ENCODE assay signal across 16 cellular contexts in the genomic region with DNA sequence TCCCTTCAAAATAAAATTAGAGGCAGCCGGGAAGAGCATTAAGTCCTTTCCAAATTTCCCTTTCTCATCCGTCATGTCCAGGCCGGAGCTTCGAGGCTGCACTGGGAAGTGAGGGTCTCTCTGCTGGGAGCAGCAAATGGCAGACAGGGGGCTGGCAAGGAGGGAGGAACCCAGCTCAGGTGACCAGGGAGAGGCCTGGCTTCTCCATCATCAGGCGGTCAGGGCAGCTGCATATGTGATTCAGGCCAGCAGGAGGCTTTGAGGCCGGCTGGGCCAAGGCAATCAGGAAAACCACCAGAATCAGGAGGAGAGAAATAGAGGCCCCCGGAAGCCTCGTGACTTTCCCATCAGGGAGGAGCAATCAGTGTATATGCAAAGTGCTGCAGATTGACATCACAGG.
DNase-seq lines count a peak whose midpoint lies in the region; ATAC-seq, FAIRE-seq and TF ChIP-seq lines count a peak whose summit lies in the region.
"Had no signal": no experiment of that assay in that cellular context is flagged by ENCODE, and none has a peak within 500 bp of the region (broad histone marks: within the 10 kb centered on the region; RNA-seq: fewer than 3 reads in every experiment).

No MANE protein-coding gene starts in this region.

- H3K4me3 Mint-ChIP-seq in mesothelial cell of epicardium, result no peak overlapping the region
- H3K4me3 Mint-ChIP-seq: activated CD4-positive, alpha-beta memory T cell treated with anti-CD3 and anti-CD28 coated beads, Interleukin-2, amount 10 ng/mL, durations not matched to agents 7 days and 5 days had no signal

- DNase-seq in HepG2 (ENCODE audit: low spot score), result no peak
- no peak for DNase-seq in right lobe of liver
- peak; percentile 70 for DNase-seq in WERI-Rb-1
- DNase-seq in mesothelial cell of epicardium (ENCODE audit: low spot score in 2 of 2, unreplicated experiment in 2 of 2), result no peak
- DNase-seq in MV-4-11 (lab: John Stamatoyannopoulos, UW), result no peak
- DNase-seq in HAP-1 (ENCODE audit: low spot score in 2 of 2), result no peak
- DNase-seq in stimulated activated CD4-positive, alpha-beta T cell treated with anti-CD3 and anti-CD28 coated beads, Interleukin-12 subunit alpha, Interleukin-12 subunit beta, amount 100 ng/mL, for 4 hours, result no peak
- DNase-seq: activated CD4-positive, alpha-beta memory T cell treated with anti-CD3 and anti-CD28 coated beads, Interleukin-2, amount 10 ng/mL, durations not matched to agents 7 days and 5 days; amniotic stem cell; MG63; retina had no signal

- no peaks in the 10 kb centered on the region for H3K79me2 ChIP-seq in HepG2 (ENCODE audit: insufficient read depth, low read length)

- H3K9me3 ChIP-seq in HepG2 (ENCODE audit: low read length) (no peaks in the 10 kb centered on the region), right lobe of liver (no peaks in the 10 kb centered on the region), WERI-Rb-1 (ENCODE audit: severe bottlenecking) (peaks cover 4% of the 10 kb centered on the region), iPS-20b (ENCODE audit: insufficient read depth, low read depth, low read length) (no peaks in the 10 kb centered on the region), HAP-1 (no peaks in the 10 kb centered on the region)
- H3K9me3 ChIP-seq: SJCRH30, tibial artery had no signal

- TF ChIP-seq RAD21 in HepG2 (CRISPR knock-in tag; IDR thresholded peaks at IDR 0.05), result no peak

- TF ChIP-seq EP300 in HepG2 (IDR thresholded peaks at IDR 0.05; ENCODE audit: low read depth in 2 of 2, low read length in 2 of 2), result no peak
- TF ChIP-seq EP300 in HepG2 (CRISPR knock-in tag; IDR thresholded peaks at IDR 0.05; ENCODE audit: borderline replicate concordance), result no peak

- H3K4me1 ChIP-seq in HepG2 (ENCODE audit: insufficient read depth, low read length) (no peaks in the 10 kb centered on the region), right lobe of liver (no peaks in the 10 kb centered on the region), iPS-20b (ENCODE audit: insufficient read depth, low read length) (peaks cover 37% of the 10 kb centered on the region; the same call in 1 of the 2 replicates), HAP-1 (no peaks in the 10 kb centered on the region)
- H3K4me1 ChIP-seq: tibial artery had no signal

- H3K27ac ChIP-seq in HepG2 (ENCODE audit: extremely low read length, insufficient read depth, low read length), result no peak overlapping the region
- no peak overlapping the region for H3K27ac ChIP-seq in right lobe of liver
- peak overlapping the region; percentile 25 for H3K27ac ChIP-seq in WERI-Rb-1
- peak overlapping the region; percentile 62 for H3K27ac ChIP-seq in iPS-20b (ENCODE audit: low read length)
- H3K27ac ChIP-seq: coronary artery, SJCRH30, tibial artery had no signal

- 1% methylated on average over 8 of the region's 8 CpGs for WGBS in HepG2 (ENCODE audit: low lambda C conversion rate)
- 29% methylated on average over 5 of the region's 8 CpGs for WGBS in right lobe of liver (ENCODE audit: insufficient coverage, low coverage, low lambda C conversion rate, missing lambda C conversion rate)

- CTCF ChIA-PET in HepG2 (lab: Yijun Ruan, JAX; ENCODE audit: low intra/inter-chr PET ratio, low total read pairs), result no interaction called here

- in situ Hi-C loops in HepG2 (cut with HindIII; ENCODE audit: extremely low pct_ligation_motif_present, low pct_unique_long_range_greater_than_20kb) (no loop called here), HAP-1 (cut with MboI; ENCODE audit: low sequenced_read_pairs) (no loop called here)

- intact Hi-C loops in HepG2 (cut with micrococcal nuclease; ENCODE audit: unreplicated experiment) (no loop called here), right lobe of liver (cut with DNase I) (no loop called here)

- H3K36me3 ChIP-seq in HepG2 (replicated peaks in 1 of 2; ENCODE audit: control insufficient read depth in 1 of 2, insufficient read depth in 2 of 2, low read length in 2 of 2) (no peaks in the 10 kb centered on the region), right lobe of liver (no peaks in the 10 kb centered on the region), WERI-Rb-1 (no peaks in the 10 kb centered on the region), iPS-20b (ENCODE audit: insufficient read depth, low read depth, low read length) (no peaks in the 10 kb centered on the region), HAP-1 (replicated peaks) (no peaks in the 10 kb centered on the region)
- H3K36me3 ChIP-seq: MG63, SJCRH30, tibial artery had no signal

- H2AFZ ChIP-seq in HepG2 (ENCODE audit: low read length), result no peak overlapping the region

- no peak for TF ChIP-seq POLR2A in HepG2 (IDR thresholded peaks at IDR 0.05; ENCODE audit: insufficient read depth in 1 of 2, low read depth in 2 of 2, low read length in 2 of 2)
- TF ChIP-seq POLR2A in right lobe of liver (IDR thresholded peaks at IDR 0.05), result no peak

- no peak overlapping the region for H3K27ac Mint-ChIP-seq in mesothelial cell of epicardium
- H3K27ac Mint-ChIP-seq: activated CD4-positive, alpha-beta memory T cell treated with anti-CD3 and anti-CD28 coated beads, Interleukin-2, amount 10 ng/mL, durations not matched to agents 7 days and 5 days had no signal

- no peak overlapping the region for H3K4me2 ChIP-seq in HepG2 (ENCODE audit: low read depth, low read length)

- no peaks in the 10 kb centered on the region for H3K36me3 Mint-ChIP-seq in mesothelial cell of epicardium

- H3K4me1 Mint-ChIP-seq in mesothelial cell of epicardium, result peaks cover 7% of the 10 kb centered on the region
- H3K4me1 Mint-ChIP-seq: activated CD4-positive, alpha-beta memory T cell treated with anti-CD3 and anti-CD28 coated beads, Interleukin-2, amount 10 ng/mL, durations not matched to agents 7 days and 5 days had no signal

- no peak overlapping the region for H3K9ac ChIP-seq in HepG2 (ENCODE audit: insufficient read depth, low read depth, low read length)
- H3K9ac ChIP-seq in iPS-20b (ENCODE audit: low read depth, low read length), result peak overlapping the region; percentile 75; the same call in 1 of the 2 replicates

- H3K4me3 ChIP-seq in HepG2 (replicated peaks in 1 of 3; ENCODE audit: insufficient read depth in 1 of 3, low read depth in 2 of 3, low read length in 3 of 3) (no peak overlapping the region), right lobe of liver (no peak overlapping the region), WERI-Rb-1 (ENCODE audit: low read depth, low read length) (no peak overlapping the region), iPS-20b (ENCODE audit: low read length) (no peak overlapping the region; the same call in 1 of the 2 replicates), HAP-1 (no peak overlapping the region)
- H3K4me3 ChIP-seq: coronary artery, MG63, SJCRH30, tibial artery had no signal

- POLR2A ChIA-PET in HepG2 (lab: Yijun Ruan, JAX), result no interaction called here

- no TSS peak for BruUV-seq in HepG2 (replicated peaks; lab: Mats Ljungman, UMichigan)

- peaks cover 9% of the 10 kb centered on the region for H3K9me3 Mint-ChIP-seq in mesothelial cell of epicardium
- H3K9me3 Mint-ChIP-seq: activated CD4-positive, alpha-beta memory T cell treated with anti-CD3 and anti-CD28 coated beads, Interleukin-2, amount 10 ng/mL, durations not matched to agents 7 days and 5 days had no signal

- ATAC-seq in HepG2 (peak; percentile 74), right lobe of liver (no peak)
- ATAC-seq: esophagus mucosa had no signal

- peaks cover 46% of the 10 kb centered on the region for H3K27me3 Mint-ChIP-seq in mesothelial cell of epicardium (ENCODE audit: low read depth)

- no peak for TF ChIP-seq CTCF in HepG2 (CRISPR knock-in tag; IDR thresholded peaks at IDR 0.05)
- peak in 1 of 4 donors; percentile 6 for TF ChIP-seq CTCF in right lobe of liver (IDR thresholded peaks at IDR 0.05)
- peak; percentile 66 for TF ChIP-seq CTCF in WERI-Rb-1 (IDR thresholded peaks at IDR 0.05; ENCODE audit: low read depth, low read length)
- TF ChIP-seq CTCF in mesothelial cell of epicardium (IDR thresholded peaks at IDR 0.05; ENCODE audit: unreplicated experiment), result no peak

- no peak for FAIRE-seq in HepG2 (lab: Jason Lieb, UNC)

- H3K27me3 ChIP-seq in HepG2 (ENCODE audit: control insufficient read depth in 1 of 2, insufficient read depth in 2 of 2, low read length in 2 of 2) (peaks cover 23 to 72% of the 10 kb centered on the region in 2 experiments), right lobe of liver (no peaks in the 10 kb centered on the region), WERI-Rb-1 (ENCODE audit: insufficient read depth, low read depth, severe bottlenecking) (no peaks in the 10 kb centered on the region), iPS-20b (ENCODE audit: insufficient read depth, low read length) (no peaks in the 10 kb centered on the region), HAP-1 (ENCODE audit: low read depth) (no peaks in the 10 kb centered on the region)

- H4K20me1 ChIP-seq in HepG2 (ENCODE audit: insufficient read depth, low read length), result no peaks in the 10 kb centered on the region

TF ChIP-seq in HepG2, 621 proteins besides CTCF, POLR2A, EP300 and RAD21 (continues in another document):
- no peak for TF ChIP-seq SIN3B (IDR thresholded peaks at IDR 0.05; ENCODE audit: low read length)
- TF ChIP-seq, protein P1, sequence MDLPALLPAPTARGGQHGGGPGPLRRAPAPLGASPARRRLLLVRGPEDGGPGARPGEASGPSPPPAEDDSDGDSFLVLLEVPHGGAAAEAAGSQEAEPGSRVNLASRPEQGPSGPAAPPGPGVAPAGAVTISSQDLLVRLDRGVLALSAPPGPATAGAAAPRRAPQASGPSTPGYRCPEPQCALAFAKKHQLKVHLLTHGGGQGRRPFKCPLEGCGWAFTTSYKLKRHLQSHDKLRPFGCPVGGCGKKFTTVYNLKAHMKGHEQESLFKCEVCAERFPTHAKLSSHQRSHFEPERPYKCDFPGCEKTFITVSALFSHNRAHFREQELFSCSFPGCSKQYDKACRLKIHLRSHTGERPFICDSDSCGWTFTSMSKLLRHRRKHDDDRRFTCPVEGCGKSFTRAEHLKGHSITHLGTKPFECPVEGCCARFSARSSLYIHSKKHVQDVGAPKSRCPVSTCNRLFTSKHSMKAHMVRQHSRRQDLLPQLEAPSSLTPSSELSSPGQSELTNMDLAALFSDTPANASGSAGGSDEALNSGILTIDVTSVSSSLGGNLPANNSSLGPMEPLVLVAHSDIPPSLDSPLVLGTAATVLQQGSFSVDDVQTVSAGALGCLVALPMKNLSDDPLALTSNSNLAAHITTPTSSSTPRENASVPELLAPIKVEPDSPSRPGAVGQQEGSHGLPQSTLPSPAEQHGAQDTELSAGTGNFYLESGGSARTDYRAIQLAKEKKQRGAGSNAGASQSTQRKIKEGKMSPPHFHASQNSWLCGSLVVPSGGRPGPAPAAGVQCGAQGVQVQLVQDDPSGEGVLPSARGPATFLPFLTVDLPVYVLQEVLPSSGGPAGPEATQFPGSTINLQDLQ (CRISPR knock-in tag; IDR thresholded peaks at IDR 0.05), result no peak
- TF ChIP-seq HNRNPH1 (optimal IDR thresholded peaks at IDR 0.05; ENCODE audit: low read depth, low read length), result no peak
- TF ChIP-seq MYNN (CRISPR knock-in tag; IDR thresholded peaks at IDR 0.05; ENCODE audit: low read depth), result no peak

Comparison
In these comparisons a context has a peak if more than half of its experiments do, and no peak if none do; other contexts are left out.
1. H3K27ac ChIP-seq: peak in WERI-Rb-1 (single experiment) and iPS-20b (single experiment); none in HepG2 (single experiment) and right lobe of liver (0 of 3).